8 cellular contexts compared by ENCODE assay signal in genomic region chr5:119367502-119368237, GRCh38. TPM values are rescaled to one million over a fixed set of nuclear protein-coding genes. Genes with fewer than 3 reads are reported as not detected.
DNase-seq lines count a peak whose midpoint lies in the region; ATAC-seq and TF ChIP-seq lines count a peak whose summit lies in the region.

No MANE protein-coding gene starts in this region.

- in situ Hi-C loops in SK-MEL-5 (cut with HindIII; ENCODE audit: low pct_unique_long_range_greater_than_20kb, low sequenced_read_pairs): no loop called here

- H3K4me3 ChIP-seq in heart left ventricle (no peak overlapping the region), adrenal gland (no peak overlapping the region)

- ATAC-seq in GM18873 (IDR thresholded peaks at IDR 0.05; ENCODE audit: low FRiP score, unreplicated experiment): peak; percentile 84
- ATAC-seq in HG02852 (IDR thresholded peaks at IDR 0.05; ENCODE audit: unreplicated experiment): peak; percentile 73
- no peak for ATAC-seq in heart left ventricle

- intact Hi-C loops in heart left ventricle (cut with DNase I) (no loop called here), adrenal gland (cut with DNase I) (no loop called here)

- peak; percentile 32 for DNase-seq in SK-MEL-5 (ENCODE audit: low read depth, low spot score)
- DNase-seq in kidney tubule cell (ENCODE audit: low spot score): peak; percentile 42
- no peak for DNase-seq in hippocampal formation (lab: John Stamatoyannopoulos, UW)
- no peak for DNase-seq in heart left ventricle
- no peak for DNase-seq in NCI-H510A (lab: John Stamatoyannopoulos, UW)
- DNase-seq in adrenal gland: no peak

- H3K36me3 ChIP-seq in heart left ventricle (no peaks in the 10 kb centered on the region), adrenal gland (replicated peaks in 1 of 2) (no peaks in the 10 kb centered on the region)

- H3K4me1 ChIP-seq in heart left ventricle (peaks cover 0 to 80% (median 21%) of the 10 kb centered on the region in 12 donors), adrenal gland (replicated peaks in 1 of 2) (peaks cover 0 to 31% of the 10 kb centered on the region in 2 donors)

- no peaks in the 10 kb centered on the region for H3K9me3 ChIP-seq in heart left ventricle
- H3K9me3 ChIP-seq in adrenal gland (replicated peaks in 1 of 3): no peaks in the 10 kb centered on the region

- TF ChIP-seq CTCF in heart left ventricle (IDR thresholded peaks at IDR 0.05) (no peak), adrenal gland (IDR thresholded peaks at IDR 0.05) (no peak)

- WGBS in heart left ventricle, 4 donors: 39 to 57% (median 46%) methylated on average over 1 of the region's 1 CpG
- 22 to 35% (median 30%) methylated on average over 1 of the region's 1 CpG for WGBS in adrenal gland, 4 donors

- peak overlapping the region in 1 of 12 donors; percentile 67 for H3K27ac ChIP-seq in heart left ventricle
- no peak overlapping the region for H3K27ac ChIP-seq in adrenal gland

- TF ChIP-seq POLR2A in heart left ventricle (IDR thresholded peaks at IDR 0.05) (no peak), adrenal gland (IDR thresholded peaks at IDR 0.05) (no peak)

- no peaks in the 10 kb centered on the region for H3K27me3 ChIP-seq in heart left ventricle
- H3K27me3 ChIP-seq in adrenal gland: no peaks in the 10 kb centered on the region

RNA-seq across cellular contexts. Expression of gene TNFAIP8, which starts 11.9 kb away (rescaled TPM):
- total RNA-seq in SK-MEL-5 (2014; rRNA removed; shearing (Covaris generic)): 5.6 and 7.5 TPM in 2 replicates
- 6.7 TPM in 2 replicates for polyA plus RNA-seq in SK-MEL-5 (2015; cell fraction: cytosol; rRNA removed)
- 5.0 and 11.4 TPM in 2 replicates for polyA plus RNA-seq in SK-MEL-5 (2015; cell fraction: nucleus; rRNA removed)
- total RNA-seq in heart left ventricle (10 to 100 TPM in 7 of 9 donors, 1 to 10 TPM in 2; 3.6 to 30.8 (median 13.9) TPM), adrenal gland (10 to 100 TPM in 2 of 8 donors, 1 to 10 TPM in 6; 1.4 to 12.7 (median 7.0) TPM)
- polyA plus RNA-seq in heart left ventricle (1 to 10 TPM; 5.1 to 10.0 TPM), adrenal gland (1 to 10 TPM; 3.1 to 6.3 (median 3.9) TPM)

Comparison
In these comparisons a context has a peak if more than half of its experiments do, and no peak if none do; other contexts are left out.
1. ATAC-seq: peak in GM18873 (single experiment) and HG02852 (single experiment); none in heart left ventricle (0 of 4).
2. DNase-seq: peak in SK-MEL-5 (single experiment) and kidney tubule cell (single experiment); none in hippocampal formation (0 of 2), heart left ventricle (0 of 5), NCI-H510A (single experiment) and adrenal gland (0 of 7).